16 cellular contexts compared by ENCODE assay signal in the genomic region with DNA sequence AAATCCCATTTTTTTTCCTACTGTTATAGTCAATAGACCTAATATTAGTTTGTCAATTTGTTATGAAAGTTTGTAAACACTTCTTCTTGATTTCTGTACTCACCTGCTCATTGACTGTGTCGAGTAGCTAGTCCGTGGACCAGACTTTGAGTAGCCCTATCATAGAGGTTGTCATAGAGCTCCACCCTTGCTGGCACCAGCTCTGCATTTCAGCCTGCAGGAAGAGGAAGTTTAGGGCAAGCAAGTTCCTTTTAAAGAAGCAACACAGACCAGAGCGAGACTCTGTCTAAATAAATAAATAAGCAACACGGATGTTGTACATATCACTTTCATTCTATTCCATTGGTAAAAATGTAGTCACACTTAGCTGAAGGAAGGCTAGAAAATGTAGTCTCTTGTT.
DNase-seq lines count a peak whose midpoint lies in the region; ATAC-seq and TF ChIP-seq lines count a peak whose summit lies in the region.
"Had no signal": no experiment of that assay in that cellular context is flagged by ENCODE, and none has a peak within 500 bp of the region (broad histone marks: within the 10 kb centered on the region; RNA-seq: fewer than 3 reads in every experiment).

No MANE protein-coding gene starts in this region.

- H3K27me3 Mint-ChIP-seq in osteocyte (ENCODE audit: unreplicated experiment): no peaks in the 10 kb centered on the region

- no peak for TF ChIP-seq EP300 in transverse colon (IDR thresholded peaks at IDR 0.05; ENCODE audit: low read depth)

- H3K4me1 ChIP-seq in right cardiac atrium (ENCODE audit: control insufficient read depth, insufficient read depth, low read length): peaks cover 11% of the 10 kb centered on the region
- peaks cover 0 to 20% of the 10 kb centered on the region in 2 donors for H3K4me1 ChIP-seq in right atrium auricular region
- peaks cover 10 to 21% (median 13%) of the 10 kb centered on the region in 4 donors for H3K4me1 ChIP-seq in transverse colon
- H3K4me1 ChIP-seq in HAP-1: no peaks in the 10 kb centered on the region

- peaks cover 21% of the 10 kb centered on the region for H3K4me1 Mint-ChIP-seq in osteocyte (ENCODE audit: unreplicated experiment)
- H3K4me1 Mint-ChIP-seq: stimulated activated effector memory CD8-positive, alpha-beta T cell treated with anti-CD3 and anti-CD28 coated beads, Interleukin-12 subunit alpha, Interleukin-12 subunit beta, amount 100 ng/mL, for 72 hours had no signal

- no peaks in the 10 kb centered on the region for H3K9me3 ChIP-seq in right cardiac atrium (ENCODE audit: control insufficient read depth, low read length)
- H3K9me3 ChIP-seq in right atrium auricular region: no peaks in the 10 kb centered on the region
- no peaks in the 10 kb centered on the region for H3K9me3 ChIP-seq in transverse colon
- no peaks in the 10 kb centered on the region for H3K9me3 ChIP-seq in HAP-1

- H3K4me3 Mint-ChIP-seq in osteocyte (ENCODE audit: unreplicated experiment): no peak overlapping the region
- H3K4me3 Mint-ChIP-seq: stimulated activated effector memory CD8-positive, alpha-beta T cell treated with anti-CD3 and anti-CD28 coated beads, Interleukin-12 subunit alpha, Interleukin-12 subunit beta, amount 100 ng/mL, for 72 hours had no signal

- H3K36me3 ChIP-seq in right atrium auricular region (no peaks in the 10 kb centered on the region), transverse colon (no peaks in the 10 kb centered on the region), HAP-1 (replicated peaks) (no peaks in the 10 kb centered on the region)

- DNase-seq in right cardiac atrium (peak in 2 of 3 donors; percentile 64 to 73), right atrium auricular region (ENCODE audit: low spot score) (no peak), SKM-1 (lab: John Stamatoyannopoulos, UW; ENCODE audit: unreplicated experiment) (peak; percentile 16), left colon (peak; percentile 68), transverse colon (peak; percentile 62), HAP-1 (ENCODE audit: low spot score in 2 of 2) (no peak), caudate nucleus (lab: John Stamatoyannopoulos, UW) (no peak), osteocyte (ENCODE audit: extremely low spot score, unreplicated experiment) (no peak)
- DNase-seq: activated naive CD4-positive, alpha-beta T cell treated with Interleukin-2 at 50 U/mL for 16 hours; islet precursor cell; midbrain; NCI-H345; occipital lobe; PC-3 had no signal

- H3K9me3 Mint-ChIP-seq in osteocyte (ENCODE audit: unreplicated experiment): no peaks in the 10 kb centered on the region
- H3K9me3 Mint-ChIP-seq: stimulated activated effector memory CD8-positive, alpha-beta T cell treated with anti-CD3 and anti-CD28 coated beads, Interleukin-12 subunit alpha, Interleukin-12 subunit beta, amount 100 ng/mL, for 72 hours had no signal

- TF ChIP-seq CTCF in right atrium auricular region (IDR thresholded peaks at IDR 0.05) (no peak), transverse colon (IDR thresholded peaks at IDR 0.05) (no peak), osteocyte (IDR thresholded peaks at IDR 0.05) (no peak)

- no peak overlapping the region for H3K4me3 ChIP-seq in right cardiac atrium (ENCODE audit: low read length)
- no peak overlapping the region for H3K4me3 ChIP-seq in right atrium auricular region
- H3K4me3 ChIP-seq in transverse colon: no peak overlapping the region
- H3K4me3 ChIP-seq in HAP-1: no peak overlapping the region

- intact Hi-C loops in right cardiac atrium (cut with DNase I): no loop called here
- intact Hi-C loops in left colon (cut with DNase I, micrococcal nuclease): no loop called here
- intact Hi-C loops in transverse colon (cut with DNase I; ENCODE audit: low total_unique reads): no loop called here

- WGBS in right cardiac atrium: 72% methylated on average over 4 of the region's 4 CpGs
- WGBS in transverse colon (ENCODE audit: low coverage in 1 of 2), 2 donors: 30 to 52% methylated on average over 4 of the region's 4 CpGs

- H3K27ac ChIP-seq in right cardiac atrium (ENCODE audit: low read length) (no peak overlapping the region), right atrium auricular region (no peak overlapping the region), transverse colon (peak overlapping the region in 1 of 4 donors; percentile 27), caudate nucleus (ENCODE audit: low read depth, low read length) (no peak overlapping the region)

- no peaks in the 10 kb centered on the region for H3K27me3 ChIP-seq in right cardiac atrium (ENCODE audit: control insufficient read depth, insufficient read depth)
- no peaks in the 10 kb centered on the region for H3K27me3 ChIP-seq in right atrium auricular region
- H3K27me3 ChIP-seq in transverse colon: no peaks in the 10 kb centered on the region
- H3K27me3 ChIP-seq in HAP-1 (ENCODE audit: low read depth): no peaks in the 10 kb centered on the region

- H3K27ac Mint-ChIP-seq in osteocyte (ENCODE audit: unreplicated experiment): no peak overlapping the region
- H3K27ac Mint-ChIP-seq: stimulated activated effector memory CD8-positive, alpha-beta T cell treated with anti-CD3 and anti-CD28 coated beads, Interleukin-12 subunit alpha, Interleukin-12 subunit beta, amount 100 ng/mL, for 72 hours had no signal

- ATAC-seq in right cardiac atrium (no peak), left colon (peak; percentile 92)
- ATAC-seq: activated CD4-positive, CD25-positive, alpha-beta regulatory T cell treated with anti-CD3 and anti-CD28 coated beads, Interleukin-2, amount 50 U/mL, for 24 hours; PC-3; stimulated activated effector memory CD8-positive, alpha-beta T cell treated with anti-CD3 and anti-CD28 coated beads, Interleukin-12 subunit alpha, Interleukin-12 subunit beta, amount 100 ng/mL, for 72 hours had no signal

- H3K36me3 Mint-ChIP-seq in osteocyte (ENCODE audit: unreplicated experiment): no peaks in the 10 kb centered on the region
- H3K36me3 Mint-ChIP-seq: stimulated activated effector memory CD8-positive, alpha-beta T cell treated with anti-CD3 and anti-CD28 coated beads, Interleukin-12 subunit alpha, Interleukin-12 subunit beta, amount 100 ng/mL, for 72 hours had no signal

- no peak for TF ChIP-seq POLR2A in transverse colon (IDR thresholded peaks at IDR 0.05)

- in situ Hi-C loops in transverse colon (cut with MboI; ENCODE audit: low pct_ligation_motif_present in 1 of 4, low pct_unique_long_range_greater_than_20kb in 1 of 4, low sequenced_read_pairs in 3 of 4): no loop called here
- in situ Hi-C loops in HAP-1 (cut with MboI; ENCODE audit: low sequenced_read_pairs): no loop called here

Comparison
In these comparisons a context has a peak if more than half of its experiments do, and no peak if none do; other contexts are left out.
1. DNase-seq: peak in right cardiac atrium (2 of 3), SKM-1 (single experiment), left colon (2 of 2) and transverse colon (single experiment); none in right atrium auricular region (single experiment), HAP-1 (0 of 2), caudate nucleus (0 of 61) and osteocyte (single experiment).